ENCODE assay signal across 8 cellular contexts in the genomic region with DNA sequence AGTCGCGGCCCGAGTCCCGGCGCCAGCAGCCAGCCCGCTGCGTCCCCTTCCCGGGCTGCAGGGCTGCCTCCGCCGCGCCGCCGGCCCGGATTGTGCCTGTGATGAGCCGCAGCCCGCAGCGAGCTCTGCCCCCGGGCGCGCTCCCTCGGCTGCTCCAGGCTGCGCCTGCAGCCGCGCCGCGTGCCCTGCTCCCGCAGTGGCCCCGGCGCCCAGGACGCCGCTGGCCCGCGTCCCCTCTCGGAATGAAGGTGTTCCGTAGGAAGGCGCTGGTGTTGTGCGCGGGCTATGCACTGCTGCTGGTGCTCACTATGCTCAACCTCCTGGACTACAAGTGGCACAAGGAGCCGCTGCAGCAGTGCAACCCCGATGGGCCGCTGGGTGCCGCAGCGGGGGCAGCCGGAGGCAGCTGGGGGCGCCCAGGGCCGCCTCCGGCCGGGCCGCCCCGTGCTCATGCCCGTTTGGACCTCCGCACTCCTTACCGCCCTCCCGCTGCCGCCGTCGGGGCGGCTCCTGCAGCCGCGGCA. TPM values are rescaled to one million over a fixed set of nuclear protein-coding genes. Genes with fewer than 3 reads are reported as not detected.
DNase-seq lines count a peak whose midpoint lies in the region; ATAC-seq and TF ChIP-seq lines count a peak whose summit lies in the region.

No MANE protein-coding gene starts in this region.

- no peaks in the 10 kb centered on the region; the same call in 1 of the 2 replicates for H4K20me1 ChIP-seq in DOHH2 (ENCODE audit: control insufficient read depth, insufficient read depth, low read depth, low read length)

- peak overlapping the region; percentile 92 for H3K4me2 ChIP-seq in DOHH2 (ENCODE audit: low read length)

- H3K27me3 ChIP-seq in DOHH2 (ENCODE audit: control insufficient read depth, low read length) (peaks cover 32% of the 10 kb centered on the region), rectal smooth muscle tissue (ENCODE audit: control insufficient read depth, insufficient read depth, low read length) (peaks cover 11% of the 10 kb centered on the region)

- H3K4me3 ChIP-seq in DOHH2 (ENCODE audit: low read length) (peak overlapping the region; percentile 86), LNCaP clone FGC (ENCODE audit: low read depth, low read length) (no peak overlapping the region), rectal smooth muscle tissue (ENCODE audit: low read length) (peak overlapping the region; percentile 76)

- peaks cover 16% of the 10 kb centered on the region for H3K4me1 Mint-ChIP-seq in activated T-helper 17 cell treated with anti-CD3 and anti-CD28 coated beads, Interleukin-2, amount 50 U/mL, for 72 hours
- H3K4me1 Mint-ChIP-seq in glutamatergic neuron (ENCODE audit: low read depth, unreplicated experiment), result peaks cover 29% of the 10 kb centered on the region

- ATAC-seq in GM21515 (IDR thresholded peaks at IDR 0.05; ENCODE audit: unreplicated experiment) (peak; percentile 33), GM21576 (IDR thresholded peaks at IDR 0.05; ENCODE audit: unreplicated experiment) (no peak)
- ATAC-seq in activated T-helper 17 cell treated with anti-CD3 and anti-CD28 coated beads, Interleukin-2, amount 50 U/mL, for 72 hours (replicated peaks), result peak; percentile 27

- no peak for TF ChIP-seq CTCF in DOHH2 (IDR thresholded peaks at IDR 0.05; ENCODE audit: low read depth, low read length, poor library complexity, severe bottlenecking)
- peak; percentile 28 for TF ChIP-seq CTCF in LNCaP clone FGC (IDR thresholded peaks at IDR 0.05; ENCODE audit: control insufficient read depth, extremely low read depth, insufficient read depth)
- TF ChIP-seq CTCF in glutamatergic neuron (IDR thresholded peaks at IDR 0.05; ENCODE audit: partially characterized antibody, unreplicated experiment), result no peak

- no peak overlapping the region for H3K9ac ChIP-seq in rectal smooth muscle tissue (ENCODE audit: low read length)

- H3F3A ChIP-seq in DOHH2 (ENCODE audit: control insufficient read depth, insufficient read depth), result peaks cover 7% of the 10 kb centered on the region; the same call in 1 of the 2 replicates

- H3K9me2 ChIP-seq in DOHH2 (replicated peaks; ENCODE audit: control insufficient read depth, low read length), result no peaks in the 10 kb centered on the region

- H3K4me1 ChIP-seq in DOHH2 (ENCODE audit: control insufficient read depth, low read length), result peaks cover 51% of the 10 kb centered on the region
- H3K4me1 ChIP-seq in rectal smooth muscle tissue (ENCODE audit: control insufficient read depth, insufficient read depth, low read length), result no peaks in the 10 kb centered on the region

- H3K27ac ChIP-seq in DOHH2 (ENCODE audit: low read depth, low read length) (no peak overlapping the region), rectal smooth muscle tissue (ENCODE audit: low read depth, low read length) (no peak overlapping the region)

- peaks cover 4% of the 10 kb centered on the region for H3K27me3 Mint-ChIP-seq in activated T-helper 17 cell treated with anti-CD3 and anti-CD28 coated beads, Interleukin-2, amount 50 U/mL, for 72 hours
- H3K27me3 Mint-ChIP-seq in glutamatergic neuron (ENCODE audit: unreplicated experiment), result peaks cover 11% of the 10 kb centered on the region

- H3K79me2 ChIP-seq in DOHH2 (ENCODE audit: control insufficient read depth, low read length), result no peaks in the 10 kb centered on the region

- H3K9me3 Mint-ChIP-seq in activated T-helper 17 cell treated with anti-CD3 and anti-CD28 coated beads, Interleukin-2, amount 50 U/mL, for 72 hours, result no peaks in the 10 kb centered on the region
- H3K9me3 Mint-ChIP-seq in glutamatergic neuron (ENCODE audit: unreplicated experiment), result peaks cover 6% of the 10 kb centered on the region

- H3K9me3 ChIP-seq in DOHH2 (ENCODE audit: control insufficient read depth, insufficient read depth, low read length), result peaks cover 5% of the 10 kb centered on the region; the same call in 1 of the 2 replicates

- no peak overlapping the region for H3K27ac Mint-ChIP-seq in activated T-helper 17 cell treated with anti-CD3 and anti-CD28 coated beads, Interleukin-2, amount 50 U/mL, for 72 hours
- H3K27ac Mint-ChIP-seq in glutamatergic neuron (ENCODE audit: unreplicated experiment), result no peak overlapping the region

- DNase-seq in LNCaP clone FGC (ENCODE audit: low read depth) (no peak), glutamatergic neuron (peak; percentile 58)
- no peak for DNase-seq in NK-92 treated with Interleukin-12 subunit alpha and Interleukin-12 subunit beta, amount 100 ng/mL, for 24 hours (lab: John Stamatoyannopoulos, UW)

- H3K4me3 Mint-ChIP-seq in activated T-helper 17 cell treated with anti-CD3 and anti-CD28 coated beads, Interleukin-2, amount 50 U/mL, for 72 hours, result peak overlapping the region; percentile 64
- H3K4me3 Mint-ChIP-seq in glutamatergic neuron (ENCODE audit: unreplicated experiment), result peak overlapping the region; percentile 77

- H3K36me3 ChIP-seq in DOHH2 (ENCODE audit: control insufficient read depth, low read length) (no peaks in the 10 kb centered on the region), rectal smooth muscle tissue (ENCODE audit: control insufficient read depth, insufficient read depth, low read length) (no peaks in the 10 kb centered on the region)

- H3K36me3 Mint-ChIP-seq in activated T-helper 17 cell treated with anti-CD3 and anti-CD28 coated beads, Interleukin-2, amount 50 U/mL, for 72 hours (ENCODE audit: low read depth), result peaks cover 22% of the 10 kb centered on the region
- no peaks in the 10 kb centered on the region for H3K36me3 Mint-ChIP-seq in glutamatergic neuron (ENCODE audit: unreplicated experiment)

RNA-seq across cellular contexts. Expression of a gene that starts 1.2 kb away (rescaled TPM):
- total RNA-seq in activated T-helper 17 cell treated with anti-CD3 and anti-CD28 coated beads, Interleukin-2, amount 50 U/mL, for 72 hours, result 1 to 10 TPM; 7.9 to 8.0 TPM
- 51.7 TPM for total RNA-seq in glutamatergic neuron (ENCODE audit: unreplicated experiment)
